ENCODE assay signal across 22 cellular contexts in the genomic region with DNA sequence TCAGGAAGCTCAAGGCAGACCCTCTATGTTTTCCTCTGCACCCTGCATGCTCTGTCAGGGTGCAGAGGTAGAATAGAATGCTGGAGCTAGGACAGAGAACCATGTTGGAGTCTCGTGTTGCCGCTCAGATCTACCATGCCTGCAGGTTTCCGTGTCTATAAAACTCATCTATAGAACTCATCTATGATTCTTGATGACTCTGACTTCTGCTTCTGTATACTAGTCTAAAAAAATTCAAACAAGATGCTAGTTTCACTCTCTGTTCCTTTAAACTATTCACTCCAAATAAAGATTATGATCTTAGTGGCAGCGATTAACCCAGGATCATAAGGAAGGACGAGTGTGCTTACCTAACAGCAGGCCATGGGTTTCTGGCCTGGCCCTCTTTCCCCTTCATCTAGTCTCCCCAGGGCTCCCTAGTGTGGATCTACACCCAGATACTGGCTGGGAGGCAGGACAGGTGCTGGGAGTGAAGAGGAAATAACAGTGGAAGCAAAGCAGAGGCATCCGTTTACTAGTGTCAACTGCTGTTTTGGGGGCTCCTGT.
"Had no signal": no experiment of that assay in that cellular context is flagged by ENCODE, and none has a peak within 500 bp of the region (broad histone marks: within the 10 kb centered on the region; RNA-seq: fewer than 3 reads in every experiment).

No MANE protein-coding gene starts in this region.

- DNase-seq: activated CD4-positive, alpha-beta T cell treated with anti-CD3 and anti-CD28 coated beads, Interleukin-2, amount 50 U/mL, for 48 hours; activated naive CD4-positive, alpha-beta T cell treated with Interleukin-2 at 50 U/mL for 16 hours; activated naive CD8-positive, alpha-beta T cell treated with anti-CD3 and anti-CD28 coated beads, Interleukin-2, amount 10 ng/mL, durations not matched to agents 7 days and 5 days; anterior cingulate cortex; brain microvascular endothelial cell; erythroblast; gastrocnemius medialis; heart left ventricle; kidney; left lung; mammary epithelial cell; naive thymus-derived CD4-positive, alpha-beta T cell; ovary; right lobe of liver; small intestine; stimulated activated CD4-positive, alpha-beta T cell treated with anti-CD3 and anti-CD28 coated beads, Interleukin-15, amount 100 ng/mL, for 24 hours; stimulated activated CD4-positive, alpha-beta T cell treated with anti-CD3 and anti-CD28 coated beads, Interleukin-2, amount 100 ng/mL, for 48 hours; T-helper 1 cell; T-helper 9 cell; testis; WERI-Rb-1 had no signal

- H3K27me3 ChIP-seq: brain microvascular endothelial cell, gastrocnemius medialis, heart left ventricle, left lung, ovary, right lobe of liver, testis had no signal

- H3K9me3 ChIP-seq: gastrocnemius medialis, heart left ventricle, left lung, ovary, right lobe of liver, testis had no signal

- H3K4me3 ChIP-seq: coronary artery, gastrocnemius medialis, heart left ventricle, left lung, ovary, right lobe of liver, testis had no signal

- ATAC-seq: gastrocnemius medialis; heart left ventricle; left lung; naive thymus-derived CD4-positive, alpha-beta T cell; right lobe of liver had no signal

- H3K27ac ChIP-seq: brain microvascular endothelial cell, coronary artery, gastrocnemius medialis, heart left ventricle, left lung, ovary, right lobe of liver, WERI-Rb-1 had no signal

- H3K36me3 ChIP-seq: brain microvascular endothelial cell, gastrocnemius medialis, heart left ventricle, left lung, ovary, right lobe of liver, WERI-Rb-1 had no signal
